19 cellular contexts compared by ENCODE assay signal in the genomic region with DNA sequence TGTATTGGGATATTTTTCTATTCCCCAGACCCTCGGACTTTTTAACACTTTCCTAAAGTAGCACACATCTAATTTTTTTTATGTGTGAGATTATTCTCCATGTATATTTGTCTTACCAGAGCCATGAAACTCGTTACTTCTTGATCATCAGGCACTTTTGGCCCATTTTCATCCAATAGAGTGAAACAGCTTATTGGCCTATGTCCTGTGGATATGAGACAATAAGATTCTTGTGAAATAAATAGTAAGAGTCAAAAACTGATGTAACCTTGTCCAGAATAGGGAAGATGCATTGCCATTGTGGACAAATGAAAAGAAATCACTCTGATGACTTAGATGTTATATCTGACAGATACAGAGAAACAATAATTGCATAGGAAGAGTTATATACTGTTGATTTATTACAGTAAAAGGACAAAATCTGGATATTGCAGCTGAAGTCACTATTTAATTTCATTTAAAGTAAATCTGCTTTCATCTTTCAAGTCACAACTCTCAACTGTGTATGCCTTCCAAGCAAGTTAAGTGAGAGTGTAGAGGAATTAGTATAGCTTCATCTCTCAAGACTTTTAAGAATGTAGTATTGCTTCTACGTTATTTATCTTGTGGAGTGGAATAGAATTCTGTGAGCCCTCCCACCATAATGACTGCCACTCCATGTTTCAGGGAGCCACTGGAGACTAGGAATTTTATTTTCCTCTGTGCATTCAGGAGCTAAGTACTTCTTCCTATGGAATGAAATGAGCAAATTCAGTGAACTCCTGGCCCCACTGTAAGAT.
"Had no signal": no experiment of that assay in that cellular context is flagged by ENCODE, and none has a peak within 500 bp of the region (broad histone marks: within the 10 kb centered on the region; RNA-seq: fewer than 3 reads in every experiment).

No MANE protein-coding gene starts in this region.

- H3K4me2 ChIP-seq: hepatocyte had no signal

- ATAC-seq: foreskin keratinocyte; left colon; pancreas; right cardiac atrium; stimulated activated effector memory CD8-positive, alpha-beta T cell treated with anti-CD3 and anti-CD28 coated beads, Interleukin-12 subunit alpha, Interleukin-12 subunit beta, amount 100 ng/mL, for 72 hours; stimulated activated naive CD8-positive, alpha-beta T cell treated with anti-CD3 and anti-CD28 coated beads, Interleukin-15, Interleukin-2, amounts not matched to agents 100 U/mL and 50 U/mL, for 24 hours had no signal

- H3K27ac ChIP-seq: dorsolateral prefrontal cortex, foreskin keratinocyte, hepatocyte, pancreas, suprapubic skin, thyroid gland, vagina had no signal

- DNase-seq: cortex of kidney; dorsolateral prefrontal cortex; effector CD8-positive, alpha-beta T cell; foreskin keratinocyte; head of caudate nucleus; kidney; left colon; mammary epithelial cell; occipital lobe; pancreas; right cardiac atrium; stimulated activated CD4-positive, alpha-beta T cell treated with anti-CD3 and anti-CD28 coated beads, Interleukin-4, amount 100 ng/mL, for 1 hour; stimulated activated CD8-positive, alpha-beta memory T cell treated with anti-CD3 and anti-CD28 coated beads, Interleukin-4, amount 100 ng/mL, for 48 hours; stimulated activated naive CD8-positive, alpha-beta T cell treated with anti-CD3 and anti-CD28 coated beads, Interleukin-15, Interleukin-2, amounts not matched to agents 100 U/mL and 50 U/mL, for 24 hours; thyroid gland had no signal

- H3K36me3 ChIP-seq: pancreas, suprapubic skin, thyroid gland, vagina had no signal

- H2AFZ ChIP-seq: hepatocyte had no signal

- H3K27me3 ChIP-seq: dorsolateral prefrontal cortex, foreskin keratinocyte, hepatocyte, pancreas, suprapubic skin, thyroid gland, vagina had no signal

- H3K79me2 ChIP-seq: hepatocyte had no signal

- H3K4me3 ChIP-seq: dorsolateral prefrontal cortex, hepatocyte, pancreas, suprapubic skin, thyroid gland, vagina had no signal

- H3K4me1 ChIP-seq: foreskin keratinocyte, pancreas, suprapubic skin, thyroid gland, vagina had no signal

- H3K9me3 ChIP-seq: pancreas, suprapubic skin, thyroid gland, vagina had no signal

- FAIRE-seq: kidney, pancreas had no signal
